ENCODE assay signal across 27 cellular contexts in the genomic region with DNA sequence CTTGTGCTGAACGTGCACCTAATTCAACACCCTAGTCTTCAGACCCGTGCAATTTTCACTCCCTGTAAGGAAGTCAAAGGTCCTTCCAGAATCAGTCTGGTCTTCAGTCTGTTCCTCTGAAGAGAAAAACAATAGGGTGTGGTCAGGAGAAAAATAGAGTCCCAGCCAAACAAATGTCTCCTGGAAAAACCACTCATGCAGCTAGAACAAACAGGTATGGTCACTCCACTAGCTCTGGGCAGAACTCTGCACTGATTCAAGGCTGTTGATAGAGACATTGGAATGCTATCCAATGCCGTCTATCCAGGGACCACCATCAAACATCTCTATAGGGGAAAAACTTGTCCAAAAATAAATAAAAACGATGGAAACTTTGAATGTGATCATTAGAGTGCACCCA.
A peak's percentile ranks its signal among the peaks of the same experiment; 100 is the strongest.
DNase-seq lines count a peak whose midpoint lies in the region; ATAC-seq, FAIRE-seq and TF ChIP-seq lines count a peak whose summit lies in the region.
"Had no signal": no experiment of that assay in that cellular context is flagged by ENCODE, and none has a peak within 500 bp of the region (broad histone marks: within the 10 kb centered on the region; RNA-seq: fewer than 3 reads in every experiment).

No MANE protein-coding gene starts in this region.

- no peaks in the 10 kb centered on the region for H3K27me3 Mint-ChIP-seq in MCF 10A (ENCODE audit: insufficient read depth, unreplicated experiment)
- H3K27me3 Mint-ChIP-seq: activated CD4-positive, alpha-beta memory T cell treated with anti-CD3 and anti-CD28 coated beads, Interleukin-2, amount 10 ng/mL, durations not matched to agents 7 days and 5 days; CD4-positive, alpha-beta T cell; T-cell had no signal

- WGBS in pancreas, 2 donors, result 51% methylated on average over 4 of the region's 4 CpGs

- peaks cover 71% of the 10 kb centered on the region for H3K4me1 ChIP-seq in Karpas-422 (ENCODE audit: low read length)
- peaks cover 6 to 10% (median 10%) of the 10 kb centered on the region in 3 donors for H3K4me1 ChIP-seq in pancreas

- H3K9me3 ChIP-seq in Karpas-422 (ENCODE audit: low read length) (no peaks in the 10 kb centered on the region), pancreas (no peaks in the 10 kb centered on the region)
- H3K9me3 ChIP-seq: ascending aorta, left lung, SJSA1 had no signal

- H3K9me2 ChIP-seq in Karpas-422 (replicated peaks; ENCODE audit: insufficient read depth, low read length), result no peaks in the 10 kb centered on the region

- H3K36me3 Mint-ChIP-seq in MCF 10A (ENCODE audit: insufficient read depth, unreplicated experiment), result no peaks in the 10 kb centered on the region

- no peak overlapping the region for H3K4me3 Mint-ChIP-seq in MCF 10A (ENCODE audit: unreplicated experiment)
- H3K4me3 Mint-ChIP-seq: activated CD4-positive, alpha-beta memory T cell treated with anti-CD3 and anti-CD28 coated beads, Interleukin-2, amount 10 ng/mL, durations not matched to agents 7 days and 5 days; GM23338; HFFc6; T-cell had no signal

- peak in 3 of 4 donors; percentile 25 to 57 (median 26) for ATAC-seq in pancreas
- ATAC-seq: activated naive CD4-positive, alpha-beta T cell treated with anti-CD3 and anti-CD28 coated beads, Interleukin-2, amount 50 U/mL, for 72 hours; GM23338; left lung; T-cell had no signal

- no peaks in the 10 kb centered on the region for H3K9me3 Mint-ChIP-seq in MCF 10A (ENCODE audit: unreplicated experiment)
- H3K9me3 Mint-ChIP-seq: CD4-positive, alpha-beta T cell; GM23338; HFFc6 had no signal

- FAIRE-seq in pancreas (lab: Jason Lieb, UNC), result no peak
- FAIRE-seq: frontal cortex, TTC549 had no signal

- no peaks in the 10 kb centered on the region for H3K4me1 Mint-ChIP-seq in MCF 10A (ENCODE audit: insufficient read depth, unreplicated experiment)

- CTCF ChIA-PET in MCF 10A (lab: Yijun Ruan, JAX), result no interaction called here

- TF ChIP-seq CTCF in pancreas (IDR thresholded peaks at IDR 0.05), result no peak
- no peak for TF ChIP-seq CTCF in MCF 10A (IDR thresholded peaks at IDR 0.05; ENCODE audit: unreplicated experiment)

- H4K20me1 ChIP-seq in Karpas-422 (ENCODE audit: insufficient read depth, low read depth, low read length), result no peaks in the 10 kb centered on the region

- no peaks in the 10 kb centered on the region for H3K79me2 ChIP-seq in Karpas-422 (ENCODE audit: low read length)
- H3K79me2 ChIP-seq: hepatocyte had no signal

- H3K4me2 ChIP-seq in Karpas-422 (ENCODE audit: low read depth, low read length, poor library complexity, severe bottlenecking), result peak overlapping the region; percentile 88
- H3K4me2 ChIP-seq: hepatocyte, smooth muscle cell had no signal

- BruUV-seq in MCF 10A (replicated peaks; lab: Mats Ljungman, UMichigan), result no TSS peak

- no peak overlapping the region for H2AFZ ChIP-seq in Karpas-422 (ENCODE audit: low read length)
- H2AFZ ChIP-seq: GM23338, hepatocyte had no signal

- DNase-seq in Karpas-422 (no peak), cerebellar cortex (ENCODE audit: low spot score) (peak; percentile 5), pancreas (no peak), NCI-H2081 (lab: John Stamatoyannopoulos, UW) (no peak), head of caudate nucleus (no peak), MCF 10A (ENCODE audit: unreplicated experiment) (no peak), SKM-1 (lab: John Stamatoyannopoulos, UW; ENCODE audit: unreplicated experiment) (no peak)
- DNase-seq: activated CD4-positive, alpha-beta memory T cell treated with anti-CD3 and anti-CD28 coated beads, Interleukin-2, amount 10 ng/mL, durations not matched to agents 7 days and 5 days; activated CD4-positive, CD25-positive, alpha-beta regulatory T cell treated with anti-CD3 and anti-CD28 coated beads, Interleukin-2, amount 50 U/mL, for 72 hours; activated CD8-positive, alpha-beta memory T cell treated with anti-CD3 and anti-CD28 coated beads, Interleukin-2, amount 50 U/mL, for 48 hours; CD4-positive, alpha-beta T cell; HFFc6; left lung; NCI-H1105 treated with DMSO at 0.1 percent for 48 hours; NCI-H1930; NCI-H524 treated with DMSO at 0.1 percent for 48 hours; stimulated activated CD4-positive, alpha-beta T cell treated with anti-CD3 and anti-CD28 coated beads, Interleukin-2, amount 100 ng/mL, for 24 hours; T-cell had no signal

- POLR2A ChIA-PET in MCF 10A (lab: Yijun Ruan, JAX), result interaction anchor here (1.0 kb wide), 1 partner anchor 9 kb away, joined by 6 read pairs; no protein-coding TSS in a partner anchor

- no peaks in the 10 kb centered on the region for H3K27me3 ChIP-seq in Karpas-422 (ENCODE audit: low read length)
- H3K27me3 ChIP-seq in pancreas, result no peaks in the 10 kb centered on the region
- H3K27me3 ChIP-seq: ascending aorta, hepatocyte, left lung, SJSA1 had no signal

- H3K4me3 ChIP-seq in Karpas-422 (ENCODE audit: low read length), result peak overlapping the region; percentile 52
- H3K4me3 ChIP-seq in pancreas, result no peak overlapping the region
- H3K4me3 ChIP-seq: ascending aorta, GM23338, hepatocyte, left lung, SJSA1, smooth muscle cell had no signal

- H3K27ac ChIP-seq in Karpas-422 (ENCODE audit: low read length) (peak overlapping the region; percentile 94), pancreas (no peak overlapping the region)
- H3K27ac ChIP-seq: ascending aorta, hepatocyte, left lung, SJSA1 had no signal

- peak overlapping the region; percentile 49 for H3K9ac ChIP-seq in Karpas-422 (ENCODE audit: low read length)

- no peak overlapping the region for H3K27ac Mint-ChIP-seq in MCF 10A (ENCODE audit: low read depth, unreplicated experiment)
- H3K27ac Mint-ChIP-seq: activated CD4-positive, alpha-beta memory T cell treated with anti-CD3 and anti-CD28 coated beads, Interleukin-2, amount 10 ng/mL, durations not matched to agents 7 days and 5 days; activated naive CD4-positive, alpha-beta T cell treated with anti-CD3 and anti-CD28 coated beads, Interleukin-2, amount 50 U/mL, for 72 hours; activated T-helper 2 cell treated with anti-CD3 and anti-CD28 coated beads, Interferon-gamma antibody, Interleukin-2, Interleukin-4, amounts not matched to agents 10 μg/mL and 5 μg/mL and 100 μg/mL, durations not matched to agents 14 hours and 24 hours and 36 hours; CD4-positive, alpha-beta T cell; GM23338; HFFc6 had no signal

- intact Hi-C loops in pancreas (cut with DNase I) (no loop called here), head of caudate nucleus (cut with DNase I) (no loop called here), MCF 10A (cut with micrococcal nuclease) (no loop called here)

- no peaks in the 10 kb centered on the region for H3K36me3 ChIP-seq in Karpas-422 (ENCODE audit: insufficient read depth, low read length)
- no peaks in the 10 kb centered on the region for H3K36me3 ChIP-seq in pancreas
- H3K36me3 ChIP-seq: ascending aorta, left lung, SJSA1 had no signal
